In genomic region chr10:84540022-84540616, GRCh38 we compare ENCODE assay signal across 8 cellular contexts.
DNase-seq lines count a peak whose midpoint lies in the region; ATAC-seq and TF ChIP-seq lines count a peak whose summit lies in the region.

No MANE protein-coding gene starts in this region.

- H3K27me3 ChIP-seq in PC-9 (ENCODE audit: insufficient read depth, low read depth): no peaks in the 10 kb centered on the region

- peak overlapping the region; percentile 30; the same call in 1 of the 2 replicates for H3K4me3 ChIP-seq in PC-9

- intact Hi-C loops in PC-9 (cut with micrococcal nuclease; ENCODE audit: unreplicated experiment): loop anchor here (1.0 kb wide), 1 partner anchor 46 kb away; no protein-coding TSS in a partner anchor

- H2AFZ ChIP-seq in PC-9: peak overlapping the region; percentile 59

- BruUV-seq in PC-9 (replicated peaks; lab: Mats Ljungman, UMichigan): no TSS peak

- H4K20me1 ChIP-seq in PC-9 (ENCODE audit: insufficient read depth): no peaks in the 10 kb centered on the region

- CTCF ChIA-PET in PC-9 (lab: Charles Lee): interaction anchor here (0.8 to 1.9 kb wide), 10 partner anchors 9 to 1456 kb away, joined by 3 to 13 read pairs (median 4); partner anchors contain the start of gene CCSER2

- H3K79me2 ChIP-seq in PC-9 (ENCODE audit: low read depth): no peaks in the 10 kb centered on the region

- POLR2A ChIA-PET in PC-9 (lab: Charles Lee; ENCODE audit: unreplicated experiment): interaction anchor here (0.6 to 1.2 kb wide), 7 partner anchors 46 to 799 kb away, joined by 4 to 11 read pairs (median 5); partner anchors contain the start of gene CCSER2

- peak; percentile 4 for ATAC-seq in GM21723 (IDR thresholded peaks at IDR 0.05; ENCODE audit: unreplicated experiment)
- no peak for ATAC-seq in left lobe of liver

- H3K36me3 ChIP-seq in PC-9 (ENCODE audit: low read depth): no peaks in the 10 kb centered on the region

- no peaks in the 10 kb centered on the region for H3K9me2 ChIP-seq in PC-9 (ENCODE audit: insufficient read depth)

- peak overlapping the region; percentile 75 for H3K4me2 ChIP-seq in PC-9

- no peak overlapping the region for H3K27ac ChIP-seq in PC-9

- H3F3A ChIP-seq in PC-9 (ENCODE audit: insufficient read depth, low read depth): no peaks in the 10 kb centered on the region

- H3K4me1 ChIP-seq in PC-9 (replicated peaks; ENCODE audit: insufficient read depth): peaks cover 12% of the 10 kb centered on the region

- TF ChIP-seq CTCF in PC-9 (conservative IDR thresholded peaks at IDR 0.05): no peak

- DNase-seq in AG20443 (ENCODE audit: low spot score) (peak; percentile 92), PC-9 (peak; percentile 67 to 80), fibroblast of peridontal ligament (ENCODE audit: extremely low read depth) (peak; percentile 62), NCI-H2107 (lab: John Stamatoyannopoulos, UW) (no peak), NCI-H1105 treated with DMSO at 0.1 percent for 48 hours (lab: John Stamatoyannopoulos, UW) (no peak), NOMO-1 treated with DMSO at 0.1 percent for 48 hours (lab: John Stamatoyannopoulos, UW; ENCODE audit: unreplicated experiment) (no peak), left lobe of liver (ENCODE audit: low spot score) (no peak)

- H3K9me3 ChIP-seq in PC-9 (ENCODE audit: insufficient read depth, low read depth): no peaks in the 10 kb centered on the region

Comparison
In these comparisons a context has a peak if more than half of its experiments do, and no peak if none do; other contexts are left out.
1. DNase-seq: peak in AG20443 (single experiment), PC-9 (2 of 2) and fibroblast of peridontal ligament (single experiment); none in NCI-H2107 (single experiment), NCI-H1105 treated with DMSO at 0.1 percent for 48 hours (single experiment), NOMO-1 treated with DMSO at 0.1 percent for 48 hours (single experiment) and left lobe of liver (single experiment).